In the genomic region with DNA sequence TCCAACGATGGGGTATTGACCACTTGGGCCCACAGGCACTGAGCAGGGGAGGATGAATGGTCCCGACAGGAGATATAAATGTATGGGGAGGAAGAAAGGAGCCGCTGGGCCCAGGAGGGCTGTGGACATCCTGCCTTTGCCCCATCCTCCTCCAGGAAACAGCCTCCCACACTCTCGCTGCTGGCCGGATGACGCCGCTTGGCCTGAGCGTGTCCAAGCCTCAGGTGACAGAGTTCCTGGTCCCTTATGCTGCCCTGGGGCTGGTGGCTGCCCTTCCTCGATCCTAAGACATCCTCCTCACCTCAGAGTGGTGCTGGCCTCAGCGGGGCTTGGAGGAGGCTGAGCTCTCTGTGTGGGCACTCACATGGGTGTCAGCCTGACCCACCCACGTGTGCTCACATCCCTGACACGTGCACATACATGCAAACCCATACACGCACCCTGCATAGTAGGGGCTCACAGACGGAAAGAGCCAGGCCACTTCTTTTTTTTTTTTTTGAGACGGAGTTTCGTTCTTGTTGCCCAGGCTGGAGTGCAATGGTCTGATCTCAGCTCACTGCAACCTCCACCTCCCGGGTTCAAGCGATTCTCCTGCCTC, we compare ENCODE assay signal across 1 cellular context.
TF ChIP-seq lines count a peak whose summit lies in the region.

No MANE protein-coding gene starts in this region.

TF ChIP-seq in HepG2, 621 proteins besides CTCF, POLR2A, EP300 and RAD21:
- TF ChIP-seq NFKB2 (CRISPR knock-in tag; IDR thresholded peaks at IDR 0.05; ENCODE audit: borderline replicate concordance) (no peak), GFI1 (CRISPR knock-in tag; IDR thresholded peaks at IDR 0.05; ENCODE audit: borderline replicate concordance) (no peak)
- TF ChIP-seq, protein P1, sequence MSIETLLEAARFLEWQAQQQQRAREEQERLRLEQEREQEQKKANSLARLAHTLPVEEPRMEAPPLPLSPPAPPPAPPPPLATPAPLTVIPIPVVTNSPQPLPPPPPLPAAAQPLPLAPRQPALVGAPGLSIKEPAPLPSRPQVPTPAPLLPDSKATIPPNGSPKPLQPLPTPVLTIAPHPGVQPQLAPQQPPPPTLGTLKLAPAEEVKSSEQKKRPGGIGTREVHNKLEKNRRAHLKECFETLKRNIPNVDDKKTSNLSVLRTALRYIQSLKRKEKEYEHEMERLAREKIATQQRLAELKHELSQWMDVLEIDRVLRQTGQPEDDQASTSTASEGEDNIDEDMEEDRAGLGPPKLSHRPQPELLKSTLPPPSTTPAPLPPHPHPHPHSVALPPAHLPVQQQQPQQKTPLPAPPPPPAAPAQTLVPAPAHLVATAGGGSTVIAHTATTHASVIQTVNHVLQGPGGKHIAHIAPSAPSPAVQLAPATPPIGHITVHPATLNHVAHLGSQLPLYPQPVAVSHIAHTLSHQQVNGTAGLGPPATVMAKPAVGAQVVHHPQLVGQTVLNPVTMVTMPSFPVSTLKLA (IDR thresholded peaks at IDR 0.05): peak; percentile 99
- TF ChIP-seq, protein P2, sequence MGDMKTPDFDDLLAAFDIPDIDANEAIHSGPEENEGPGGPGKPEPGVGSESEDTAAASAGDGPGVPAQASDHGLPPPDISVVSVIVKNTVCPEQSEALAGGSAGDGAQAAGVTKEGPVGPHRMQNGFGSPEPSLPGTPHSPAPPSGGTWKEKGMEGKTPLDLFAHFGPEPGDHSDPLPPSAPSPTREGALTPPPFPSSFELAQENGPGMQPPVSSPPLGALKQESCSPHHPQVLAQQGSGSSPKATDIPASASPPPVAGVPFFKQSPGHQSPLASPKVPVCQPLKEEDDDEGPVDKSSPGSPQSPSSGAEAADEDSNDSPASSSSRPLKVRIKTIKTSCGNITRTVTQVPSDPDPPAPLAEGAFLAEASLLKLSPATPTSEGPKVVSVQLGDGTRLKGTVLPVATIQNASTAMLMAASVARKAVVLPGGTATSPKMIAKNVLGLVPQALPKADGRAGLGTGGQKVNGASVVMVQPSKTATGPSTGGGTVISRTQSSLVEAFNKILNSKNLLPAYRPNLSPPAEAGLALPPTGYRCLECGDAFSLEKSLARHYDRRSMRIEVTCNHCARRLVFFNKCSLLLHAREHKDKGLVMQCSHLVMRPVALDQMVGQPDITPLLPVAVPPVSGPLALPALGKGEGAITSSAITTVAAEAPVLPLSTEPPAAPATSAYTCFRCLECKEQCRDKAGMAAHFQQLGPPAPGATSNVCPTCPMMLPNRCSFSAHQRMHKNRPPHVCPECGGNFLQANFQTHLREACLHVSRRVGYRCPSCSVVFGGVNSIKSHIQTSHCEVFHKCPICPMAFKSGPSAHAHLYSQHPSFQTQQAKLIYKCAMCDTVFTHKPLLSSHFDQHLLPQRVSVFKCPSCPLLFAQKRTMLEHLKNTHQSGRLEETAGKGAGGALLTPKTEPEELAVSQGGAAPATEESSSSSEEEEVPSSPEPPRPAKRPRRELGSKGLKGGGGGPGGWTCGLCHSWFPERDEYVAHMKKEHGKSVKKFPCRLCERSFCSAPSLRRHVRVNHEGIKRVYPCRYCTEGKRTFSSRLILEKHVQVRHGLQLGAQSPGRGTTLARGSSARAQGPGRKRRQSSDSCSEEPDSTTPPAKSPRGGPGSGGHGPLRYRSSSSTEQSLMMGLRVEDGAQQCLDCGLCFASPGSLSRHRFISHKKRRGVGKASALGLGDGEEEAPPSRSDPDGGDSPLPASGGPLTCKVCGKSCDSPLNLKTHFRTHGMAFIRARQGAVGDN (CRISPR knock-in tag; IDR thresholded peaks at IDR 0.05): peak; percentile 46; the same call in 1 of the 2 replicates
